Comparison of ENCODE assay signal across 1 cellular context in the genomic region with DNA sequence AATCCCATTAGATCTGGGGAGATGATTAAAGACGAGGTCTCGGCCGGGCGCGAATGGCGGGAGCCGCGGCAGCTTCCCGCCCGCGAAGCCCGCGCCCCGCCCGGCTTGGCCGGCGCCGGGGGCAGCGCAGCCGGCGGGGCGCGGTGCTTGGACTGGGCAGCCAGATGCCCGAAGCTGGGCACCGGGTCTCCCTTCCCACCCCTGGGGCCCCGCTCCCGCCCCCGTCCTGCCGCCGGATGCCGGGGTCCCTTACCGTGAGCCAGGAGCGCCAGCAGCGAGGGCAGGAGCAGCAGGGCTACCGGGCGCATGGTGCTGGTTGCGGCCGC.
A peak's percentile ranks its signal among the peaks of the same experiment; 100 is the strongest.
TF ChIP-seq lines count a peak whose summit lies in the region.

No MANE protein-coding gene starts in this region.

TF ChIP-seq in H1, 55 proteins besides CTCF, POLR2A, EP300 and RAD21:
- no peak for TF ChIP-seq SIX5 (IDR thresholded peaks at IDR 0.05; ENCODE audit: low read depth, low read length)
- TF ChIP-seq TBP (IDR thresholded peaks at IDR 0.05; ENCODE audit: low read depth, low read length) = no peak
- TF ChIP-seq, protein P1, sequence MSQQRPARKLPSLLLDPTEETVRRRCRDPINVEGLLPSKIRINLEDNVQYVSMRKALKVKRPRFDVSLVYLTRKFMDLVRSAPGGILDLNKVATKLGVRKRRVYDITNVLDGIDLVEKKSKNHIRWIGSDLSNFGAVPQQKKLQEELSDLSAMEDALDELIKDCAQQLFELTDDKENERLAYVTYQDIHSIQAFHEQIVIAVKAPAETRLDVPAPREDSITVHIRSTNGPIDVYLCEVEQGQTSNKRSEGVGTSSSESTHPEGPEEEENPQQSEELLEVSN (IDR thresholded peaks at IDR 0.05) = peak; percentile 42; the same call in 1 of the 2 replicates
- no peak for TF ChIP-seq PHF8 (conservative IDR thresholded peaks at IDR 0.05; ENCODE audit: low read depth, low read length)
- 0 out of 2 replicates have a peak, but pooled peaks have one; percentile 26 for TF ChIP-seq SUZ12 (IDR thresholded peaks at IDR 0.05; ENCODE audit: low read length)
TF ChIP-seq in H1: peak in this region for 2.
